8 cellular contexts compared by ENCODE assay signal in genomic region chr19:12722566-12723382, GRCh38. TPM values are rescaled to one million over a fixed set of nuclear protein-coding genes. Genes with fewer than 3 reads are reported as not detected.
DNase-seq lines count a peak whose midpoint lies in the region; ATAC-seq and TF ChIP-seq lines count a peak whose summit lies in the region.

No MANE protein-coding gene starts in this region.

- WGBS in liver = 3% methylated on average over 32 of the region's 32 CpGs

- peak in 1 of 2 donors; percentile 13 for TF ChIP-seq RAD21 in liver (IDR thresholded peaks at IDR 0.05)

- H3K36me3 ChIP-seq in BLaER1 treated with 17β-estradiol and CSF1 and Interleukin-3, amounts not matched to agents 10 nM and 100 nM = peaks cover 19 to 47% (median 40%) of the 10 kb centered on the region in 11 experiments
- peaks cover 0 to 7% (median 3%) of the 10 kb centered on the region in 4 donors for H3K36me3 ChIP-seq in liver (ENCODE audit: control insufficient read depth in 4 of 4, insufficient read depth in 3 of 4, low read depth in 1 of 4, low read length in 3 of 4)

- no peaks in the 10 kb centered on the region for H3K9me3 ChIP-seq in BLaER1 treated with 17β-estradiol and CSF1 and Interleukin-3, amounts not matched to agents 10 nM and 100 nM (replicated peaks in 1 of 11)
- no peaks in the 10 kb centered on the region for H3K9me3 ChIP-seq in liver (ENCODE audit: control insufficient read depth in 4 of 4, low read length in 3 of 4)

- peak; percentile 98 for DNase-seq in NCI-H774 (lab: John Stamatoyannopoulos, UW)
- DNase-seq in activated CD4-positive, alpha-beta T cell treated with anti-CD3 and anti-CD28 coated beads, Interleukin-2, amount 50 U/mL, for 48 hours = peak; percentile 90 to 94
- DNase-seq in dermis microvascular lymphatic vessel endothelial cell (ENCODE audit: low read depth in 2 of 2) = peak; percentile 99 to 100
- peak; percentile 90 for DNase-seq in stimulated activated CD4-positive, alpha-beta T cell treated with anti-CD3 and anti-CD28 coated beads, Interleukin-4, amount 100 ng/mL, for 1 hour

- H4K20me1 ChIP-seq in BLaER1 treated with 17β-estradiol and CSF1 and Interleukin-3, amounts not matched to agents 10 nM and 100 nM = peaks cover 0 to 48% (median 42%) of the 10 kb centered on the region in 11 experiments; a peak in 20 of 22 replicates

- no peak for TF ChIP-seq CTCF in liver (IDR thresholded peaks at IDR 0.05; ENCODE audit: low read depth, low read length, missing input control)

- peak overlapping the region; percentile 71 to 90 (median 84) for H3K4me3 ChIP-seq in BLaER1 treated with 17β-estradiol and CSF1 and Interleukin-3, amounts not matched to agents 10 nM and 100 nM
- peak overlapping the region; percentile 49 to 98 (median 73) for H3K4me3 ChIP-seq in liver (ENCODE audit: low read depth in 1 of 3, low read length in 3 of 3)

- H3K27me3 ChIP-seq in BLaER1 treated with 17β-estradiol and CSF1 and Interleukin-3, amounts not matched to agents 10 nM and 100 nM = no peaks in the 10 kb centered on the region
- H3K27me3 ChIP-seq in liver (ENCODE audit: control insufficient read depth in 4 of 4, insufficient read depth in 4 of 4, low read length in 3 of 4) = no peaks in the 10 kb centered on the region

- peak overlapping the region; percentile 90 to 99 (median 98) for H3K27ac ChIP-seq in BLaER1 treated with 17β-estradiol and CSF1 and Interleukin-3, amounts not matched to agents 10 nM and 100 nM
- H3K27ac ChIP-seq in liver (ENCODE audit: low read depth in 1 of 2, low read length in 2 of 2) = peak overlapping the region; percentile 26 to 79

- ATAC-seq in GM19397 (IDR thresholded peaks at IDR 0.05; ENCODE audit: unreplicated experiment) (peak; percentile 76), HG03571 (IDR thresholded peaks at IDR 0.05; ENCODE audit: unreplicated experiment) (peak; percentile 65)

- H3K4me2 ChIP-seq in BLaER1 treated with 17β-estradiol and CSF1 and Interleukin-3, amounts not matched to agents 10 nM and 100 nM = peak overlapping the region; percentile 84 to 100 (median 94)

- peaks cover 29 to 43% (median 36%) of the 10 kb centered on the region in 10 experiments for H3K4me1 ChIP-seq in BLaER1 treated with 17β-estradiol and CSF1 and Interleukin-3, amounts not matched to agents 10 nM and 100 nM
- H3K4me1 ChIP-seq in liver (ENCODE audit: control insufficient read depth in 4 of 4, insufficient read depth in 4 of 4, low read length in 3 of 4) = peaks cover 6 to 43% (median 34%) of the 10 kb centered on the region in 4 donors

- peak overlapping the region; percentile 95 to 100 (median 99) for H3K9ac ChIP-seq in BLaER1 treated with 17β-estradiol and CSF1 and Interleukin-3, amounts not matched to agents 10 nM and 100 nM
- peak overlapping the region; percentile 17 to 84 for H3K9ac ChIP-seq in liver (ENCODE audit: low read depth in 1 of 2, low read length in 2 of 2)

TF ChIP-seq in liver, 16 proteins besides CTCF, POLR2A, EP300 and RAD21:
- no peak for TF ChIP-seq NR2F2 (IDR thresholded peaks at IDR 0.05)
- peak; percentile 64 for TF ChIP-seq YY1 (IDR thresholded peaks at IDR 0.05)
- TF ChIP-seq ATF3 (IDR thresholded peaks at IDR 0.05) = peak; percentile 34
- no peak for TF ChIP-seq MAX (IDR thresholded peaks at IDR 0.05)
- no peak for TF ChIP-seq FOXA2 (IDR thresholded peaks at IDR 0.05)
- no peak for TF ChIP-seq JUND (IDR thresholded peaks at IDR 0.05)
- TF ChIP-seq EGR1 (IDR thresholded peaks at IDR 0.05; ENCODE audit: low read depth in 2 of 2) = no peak
- no peak for TF ChIP-seq FOXA1 (IDR thresholded peaks at IDR 0.05)
- TF ChIP-seq ZBTB33 (IDR thresholded peaks at IDR 0.05) = no peak
- TF ChIP-seq SP1 (IDR thresholded peaks at IDR 0.05) = peak; percentile 67
- peak; percentile 38 to 50 for TF ChIP-seq HNF4A (conservative IDR thresholded peaks at IDR 0.05)
- TF ChIP-seq GABPA (IDR thresholded peaks at IDR 0.05 in 1 of 2, conservative IDR thresholded peaks at IDR 0.05 in 1 of 2) = peak in 1 of 2 donors; percentile 88
- peak; percentile 21 for TF ChIP-seq TAF1 (conservative IDR thresholded peaks at IDR 0.05)
- peak in 1 of 2 donors; percentile 29 for TF ChIP-seq RXRA (IDR thresholded peaks at IDR 0.05)
- TF ChIP-seq HNF4G (IDR thresholded peaks at IDR 0.05) = no peak
- TF ChIP-seq REST (IDR thresholded peaks at IDR 0.05) = no peak

RNA-seq across cellular contexts. Expression of gene TNPO2, which starts 1.0 kb away (rescaled TPM):
- total RNA-seq in dermis microvascular lymphatic vessel endothelial cell (14.2 and 34.3 TPM in 2 replicates), liver (10 to 100 TPM; 19.6 to 22.2 TPM)
- 10 to 100 TPM in 1 of 2 donors, 1 to 10 TPM in 1; 6.3 to 12.1 TPM for polyA plus RNA-seq in liver

RNA-seq across cellular contexts. Expression of gene TRIR, which starts 11.7 kb away (rescaled TPM):
- total RNA-seq in dermis microvascular lymphatic vessel endothelial cell (120 and 166 TPM in 2 replicates), liver (10 to 100 TPM; 69.3 to 84.3 TPM)
- polyA plus RNA-seq in liver = 100 to 1,000 TPM; 106 to 169 TPM

RNA-seq across cellular contexts. Expression of gene GET3, which starts 14.5 kb away (rescaled TPM):
- total RNA-seq in dermis microvascular lymphatic vessel endothelial cell = 82.2 and 92.3 TPM in 2 replicates
- 10 to 100 TPM; 23.4 to 31.0 TPM for total RNA-seq in liver
- polyA plus RNA-seq in liver = 10 to 100 TPM; 22.8 to 44.1 TPM

RNA-seq across cellular contexts. Expression of gene FBXW9, which starts 26.3 kb away (rescaled TPM):
- 6.2 and 9.0 TPM in 2 replicates for total RNA-seq in dermis microvascular lymphatic vessel endothelial cell
- 1 to 10 TPM; 2.3 to 2.5 TPM for total RNA-seq in liver
- 1 to 10 TPM; 3.4 to 4.0 TPM for polyA plus RNA-seq in liver

RNA-seq across cellular contexts. Expression of gene BEST2, which starts 28.8 kb away (rescaled TPM):
- total RNA-seq in dermis microvascular lymphatic vessel endothelial cell (not detected in 2 replicates), liver (not detected)
- polyA plus RNA-seq in liver = not detected

Comparison
In these comparisons a context has a peak if more than half of its experiments do, and no peak if none do; other contexts are left out.
1. Peak in every context shown above with its lines: DNase-seq, ATAC-seq, H3K4me3 ChIP-seq and H3K27ac ChIP-seq.